16 cellular contexts compared by ENCODE assay signal in genomic region chr2:240465765-240466578, GRCh38. TPM values are rescaled to one million over a fixed set of nuclear protein-coding genes. Genes with fewer than 3 reads are reported as not detected.
DNase-seq lines count a peak whose midpoint lies in the region; ATAC-seq and TF ChIP-seq lines count a peak whose summit lies in the region.
"Had no signal": no experiment of that assay in that cellular context is flagged by ENCODE, and none has a peak within 500 bp of the region (broad histone marks: within the 10 kb centered on the region; RNA-seq: fewer than 3 reads in every experiment).

No MANE protein-coding gene starts in this region.

- no peaks in the 10 kb centered on the region for H3K9me2 ChIP-seq in MM.1S (replicated peaks; ENCODE audit: insufficient read depth, low read length)

- H3K27me3 ChIP-seq in lower lobe of right lung (ENCODE audit: low read depth): no peaks in the 10 kb centered on the region
- H3K27me3 ChIP-seq in MM.1S (replicated peaks; ENCODE audit: insufficient read depth, low read length): no peaks in the 10 kb centered on the region

- H3K4me1 ChIP-seq in lower lobe of right lung (no peaks in the 10 kb centered on the region), MM.1S (ENCODE audit: low read length) (no peaks in the 10 kb centered on the region)

- DNase-seq in Ammon's horn (ENCODE audit: low spot score) (peak; percentile 2), HuH-7.5 (ENCODE audit: low spot score) (peak; percentile 4), left cardiac atrium (peak; percentile 14), posterior cingulate gyrus (peak in 7 of 10 donors; percentile 5 to 79 (median 26)), lower lobe of right lung (no peak), midbrain (lab: John Stamatoyannopoulos, UW) (no peak), MM.1S (no peak), DMS153 treated with DMSO at 0.1 percent for 48 hours (lab: John Stamatoyannopoulos, UW; ENCODE audit: unreplicated experiment) (no peak)
- DNase-seq: activated CD4-positive, alpha-beta T cell treated with anti-CD3 and anti-CD28 coated beads, Interleukin-2, amount 10 ng/mL, durations not matched to agents 24 days and 14 days; activated gamma-delta T cell; GOT3; hippocampal formation; NCI-H526; occipital lobe; RPMI8226 had no signal

- no peaks in the 10 kb centered on the region for H3K9me3 ChIP-seq in lower lobe of right lung
- no peaks in the 10 kb centered on the region for H3K9me3 ChIP-seq in MM.1S (replicated peaks; ENCODE audit: insufficient read depth, low read length)

- no peaks in the 10 kb centered on the region for H4K20me1 ChIP-seq in MM.1S (ENCODE audit: insufficient read depth, low read length)

- intact Hi-C loops in left cardiac atrium (cut with DNase I): no loop called here
- intact Hi-C loops in posterior cingulate gyrus (cut with DNase I): no loop called here
- intact Hi-C loops in lower lobe of right lung (cut with DNase I): no loop called here

- no peak overlapping the region for H3K4me3 ChIP-seq in lower lobe of right lung
- H3K4me3 ChIP-seq in MM.1S (ENCODE audit: low read length): no peak overlapping the region

- H3K9ac ChIP-seq in MM.1S (ENCODE audit: low read length): no peak overlapping the region

- no peak overlapping the region for H3K4me2 ChIP-seq in MM.1S (ENCODE audit: low read depth, low read length)

- H3K79me2 ChIP-seq in MM.1S (ENCODE audit: low read length): no peaks in the 10 kb centered on the region

- ATAC-seq in left cardiac atrium (no peak), lower lobe of right lung (no peak)

- no peak for TF ChIP-seq CTCF in lower lobe of right lung (IDR thresholded peaks at IDR 0.05)
- no peak for TF ChIP-seq CTCF in MM.1S (IDR thresholded peaks at IDR 0.05; ENCODE audit: low read length)

- no peaks in the 10 kb centered on the region for H3F3A ChIP-seq in MM.1S (ENCODE audit: insufficient read depth, low read length)

- no peak overlapping the region for H3K27ac ChIP-seq in lower lobe of right lung
- H3K27ac ChIP-seq in MM.1S (ENCODE audit: low read length): no peak overlapping the region
- H3K27ac ChIP-seq: C4-2B had no signal

- no peaks in the 10 kb centered on the region for H3K36me3 ChIP-seq in lower lobe of right lung
- H3K36me3 ChIP-seq in MM.1S (replicated peaks; ENCODE audit: insufficient read depth, low read length): no peaks in the 10 kb centered on the region

- no peak overlapping the region for H2AFZ ChIP-seq in MM.1S (ENCODE audit: low read length)

RNA-seq across cellular contexts. Expression of gene GPC1, which starts 30.5 kb away (rescaled TPM):
- total RNA-seq in left cardiac atrium (10 to 100 TPM; 74.6 to 78.4 TPM), lower lobe of right lung (14.7 TPM)

Comparison
In these comparisons a context has a peak if more than half of its experiments do, and no peak if none do; other contexts are left out.
1. DNase-seq: peak in Ammon's horn (single experiment), HuH-7.5 (single experiment), left cardiac atrium (single experiment) and posterior cingulate gyrus (7 of 10); none in lower lobe of right lung (single experiment), midbrain (single experiment), MM.1S (single experiment) and DMS153 treated with DMSO at 0.1 percent for 48 hours (single experiment).